ENCODE assay signal across 8 cellular contexts in the genomic region with DNA sequence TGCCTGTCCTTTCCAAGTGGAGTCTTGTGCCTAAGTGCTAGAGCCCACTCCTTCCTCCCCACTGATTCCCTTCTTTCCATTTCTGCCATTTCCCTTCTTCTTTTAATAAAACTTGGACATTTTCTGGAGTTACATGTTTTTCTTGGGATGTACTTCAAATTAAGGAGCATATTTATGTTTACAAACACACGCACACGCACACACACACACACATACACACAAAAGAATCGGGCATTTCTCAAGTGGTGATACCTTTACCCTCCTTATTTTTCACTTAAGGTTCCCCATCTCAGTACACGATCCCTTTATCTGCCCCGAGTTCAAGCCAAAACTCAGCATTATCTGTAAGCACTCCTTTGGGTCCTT.
DNase-seq lines count a peak whose midpoint lies in the region; ATAC-seq and TF ChIP-seq lines count a peak whose summit lies in the region.

No MANE protein-coding gene starts in this region.

- no peaks in the 10 kb centered on the region for H3K27me3 Mint-ChIP-seq in CD8-positive, alpha-beta memory T cell

- H3K4me1 ChIP-seq in CD8-positive, alpha-beta memory T cell (ENCODE audit: insufficient read depth, low read length): peaks cover 44% of the 10 kb centered on the region
- H3K4me1 ChIP-seq in foreskin keratinocyte (peaks cover 13% of the 10 kb centered on the region), thyroid gland (peaks cover 27 to 29% of the 10 kb centered on the region in 2 donors)

- H3K4me3 ChIP-seq in CD8-positive, alpha-beta memory T cell (ENCODE audit: low read length): peak overlapping the region; percentile 57
- H3K4me3 ChIP-seq in MG63: peak overlapping the region; percentile 32
- peak overlapping the region in 1 of 3 donors; percentile 18 for H3K4me3 ChIP-seq in thyroid gland (replicated peaks in 1 of 3)

- peaks cover 0 to 2% (median 0%) of the 10 kb centered on the region in 3 donors for H3K36me3 Mint-ChIP-seq in CD8-positive, alpha-beta memory T cell

- H3K4me3 Mint-ChIP-seq in CD8-positive, alpha-beta memory T cell: no peak overlapping the region

- no peak for TF ChIP-seq POLR2A in thyroid gland (IDR thresholded peaks at IDR 0.05)

- H3K36me3 ChIP-seq in CD8-positive, alpha-beta memory T cell (ENCODE audit: insufficient read depth, low read length): no peaks in the 10 kb centered on the region
- no peaks in the 10 kb centered on the region for H3K36me3 ChIP-seq in MG63
- no peaks in the 10 kb centered on the region for H3K36me3 ChIP-seq in thyroid gland

- H3K27ac Mint-ChIP-seq in CD8-positive, alpha-beta memory T cell: no peak overlapping the region

- DNase-seq in CD8-positive, alpha-beta memory T cell: no peak
- DNase-seq in MG63 (no peak), foreskin keratinocyte (no peak), thyroid gland (no peak), SW 1271 (lab: John Stamatoyannopoulos, UW) (no peak), nucleus accumbens (lab: John Stamatoyannopoulos, UW) (no peak)
- DNase-seq in activated naive CD4-positive, alpha-beta T cell treated with Interleukin-2 at 50 U/mL for 16 hours: no peak

- H3K27ac ChIP-seq in CD8-positive, alpha-beta memory T cell (ENCODE audit: low read depth, low read length): peak overlapping the region; percentile 94
- peak overlapping the region; percentile 97 for H3K27ac ChIP-seq in foreskin keratinocyte
- H3K27ac ChIP-seq in thyroid gland: peak overlapping the region; percentile 88 to 90 (median 88)

- WGBS in thyroid gland, 2 donors: 47 to 50% methylated on average over 5 of the region's 5 CpGs

- peak; percentile 21 for ATAC-seq in GM21786 (IDR thresholded peaks at IDR 0.05; ENCODE audit: unreplicated experiment)
- ATAC-seq in foreskin keratinocyte: no peak

- H3K9me3 Mint-ChIP-seq in CD8-positive, alpha-beta memory T cell: no peaks in the 10 kb centered on the region

- CTCF ChIA-PET in CD8-positive, alpha-beta memory T cell (lab: Charles Lee): interaction anchor here (0.9 to 2.6 kb wide), 6 partner anchors 11 to 307 kb away, joined by 4 to 41 read pairs (median 9); no protein-coding TSS in a partner anchor

- H3K9me3 ChIP-seq in CD8-positive, alpha-beta memory T cell (ENCODE audit: low read length): no peaks in the 10 kb centered on the region
- H3K9me3 ChIP-seq in MG63 (no peaks in the 10 kb centered on the region), thyroid gland (no peaks in the 10 kb centered on the region)

- TF ChIP-seq CTCF in foreskin keratinocyte (conservative IDR thresholded peaks at IDR 0.05) (no peak), thyroid gland (IDR thresholded peaks at IDR 0.05) (no peak)

- H3K27me3 ChIP-seq in CD8-positive, alpha-beta memory T cell (ENCODE audit: insufficient read depth, low read length, poor library complexity, severe bottlenecking): no peaks in the 10 kb centered on the region
- H3K27me3 ChIP-seq in MG63: no peaks in the 10 kb centered on the region
- H3K27me3 ChIP-seq in foreskin keratinocyte: no peaks in the 10 kb centered on the region
- no peaks in the 10 kb centered on the region for H3K27me3 ChIP-seq in thyroid gland

- POLR2A ChIA-PET in CD8-positive, alpha-beta memory T cell (lab: Charles Lee): interaction anchor here (0.9 to 2.9 kb wide), 4 partner anchors 10 to 155 kb away, joined by 4 to 36 read pairs (median 16); a partner anchor contains a TSS

- intact Hi-C loops in thyroid gland (cut with DNase I): no loop called here

- H3K4me1 Mint-ChIP-seq in CD8-positive, alpha-beta memory T cell: peaks cover 13 to 15% (median 15%) of the 10 kb centered on the region in 3 donors
